Comparison of ENCODE assay signal across 8 cellular contexts in the genomic region with DNA sequence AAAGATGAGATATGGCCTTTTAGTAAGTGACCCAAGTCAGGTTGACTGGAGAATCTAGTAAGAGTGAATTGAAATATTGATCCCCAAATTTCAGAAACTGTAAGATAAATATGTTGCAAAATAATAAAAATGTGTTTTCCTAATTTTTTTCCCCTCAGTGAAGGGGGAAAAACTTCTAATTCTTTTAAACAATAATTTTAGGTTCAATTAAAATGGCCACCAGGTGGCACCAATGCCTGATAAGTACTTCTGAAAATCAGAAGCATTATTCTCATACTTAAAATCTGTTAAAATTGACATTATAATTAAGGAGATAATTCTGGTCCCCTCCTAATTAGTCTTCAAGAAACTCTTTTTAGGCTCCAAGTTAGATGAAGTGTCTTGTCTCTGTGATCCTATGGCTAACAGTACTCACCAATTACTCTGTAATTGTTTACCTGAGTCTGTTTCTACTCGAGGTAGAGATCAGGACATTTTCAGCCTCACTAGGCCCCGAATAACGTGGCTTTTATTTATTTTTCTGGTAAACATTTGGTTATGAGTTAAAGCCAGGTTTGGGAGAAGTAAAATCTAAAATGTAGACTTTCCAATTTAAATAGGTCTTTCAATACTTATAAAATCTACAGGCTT. TPM values are rescaled to one million over a fixed set of nuclear protein-coding genes. Genes with fewer than 3 reads are reported as not detected.
DNase-seq lines count a peak whose midpoint lies in the region; ATAC-seq and TF ChIP-seq lines count a peak whose summit lies in the region.

No MANE protein-coding gene starts in this region.

- no peak overlapping the region for H3K4me2 ChIP-seq in KMS-11

- no peaks in the 10 kb centered on the region for H3K79me2 ChIP-seq in KMS-11 (ENCODE audit: insufficient read depth, low read depth)

- H3K27me3 ChIP-seq in KMS-11 (ENCODE audit: insufficient read depth, low read depth) (no peaks in the 10 kb centered on the region), esophagus squamous epithelium (no peaks in the 10 kb centered on the region)

- 32 to 44% methylated on average over 3 of the region's 3 CpGs for WGBS in esophagus squamous epithelium, 2 donors

- intact Hi-C loops in esophagus squamous epithelium (cut with DNase I): no loop called here

- H3K4me3 ChIP-seq in KMS-11 (IDR thresholded peaks at IDR 0.05; ENCODE audit: insufficient read depth, low read depth, low read length): no peak overlapping the region
- H3K4me3 ChIP-seq in esophagus squamous epithelium: no peak overlapping the region

- no peak overlapping the region for H3K9ac ChIP-seq in KMS-11

- no peak overlapping the region for H2AFZ ChIP-seq in KMS-11 (ENCODE audit: low read depth)

- ATAC-seq in HG03432 (IDR thresholded peaks at IDR 0.05; ENCODE audit: unreplicated experiment) (no peak), GM21367 (IDR thresholded peaks at IDR 0.05; ENCODE audit: unreplicated experiment) (no peak)

- peaks cover 0 to 8% (median 8%) of the 10 kb centered on the region in 3 donors for H3K9me3 ChIP-seq in esophagus squamous epithelium

- H4K20me1 ChIP-seq in KMS-11 (ENCODE audit: insufficient read depth): no peaks in the 10 kb centered on the region

- H3K4me1 ChIP-seq in KMS-11 (ENCODE audit: low read depth, poor library complexity, severe bottlenecking) (no peaks in the 10 kb centered on the region), esophagus squamous epithelium (peaks cover 0 to 51% (median 4%) of the 10 kb centered on the region in 3 donors)

- H3K36me3 ChIP-seq in KMS-11 (ENCODE audit: insufficient read depth): no peaks in the 10 kb centered on the region
- H3K36me3 ChIP-seq in esophagus squamous epithelium: peaks cover 0 to 19% (median 0%) of the 10 kb centered on the region in 3 donors

- H3K27ac ChIP-seq in KMS-11 (no peak overlapping the region), esophagus squamous epithelium (peak overlapping the region in 2 of 4 donors; percentile 42 to 53)

- no peak for TF ChIP-seq POLR2A in esophagus squamous epithelium (IDR thresholded peaks at IDR 0.05)

- TF ChIP-seq CTCF in KMS-11 (conservative IDR thresholded peaks at IDR 0.05; ENCODE audit: low read depth, low read length) (peak; percentile 89), esophagus squamous epithelium (IDR thresholded peaks at IDR 0.05) (peak; percentile 43 to 77 (median 66))

- DNase-seq in NCI-H510A treated with DMSO at 0.1 percent for 48 hours (lab: John Stamatoyannopoulos, UW): peak; percentile 48
- DNase-seq in NCI-H510A (lab: John Stamatoyannopoulos, UW): no peak
- peak; percentile 15 for DNase-seq in T follicular helper cell (ENCODE audit: low read depth)
- DNase-seq in esophagus squamous epithelium (lab: John Stamatoyannopoulos, UW): no peak
- DNase-seq in retina: peak; percentile 30

RNA-seq across cellular contexts. Expression of a gene that starts 52.6 kb away (rescaled TPM):
- 10 to 100 TPM; 24.5 to 56.1 (median 38.3) TPM for total RNA-seq in esophagus squamous epithelium

Comparison
In these comparisons a context has a peak if more than half of its experiments do, and no peak if none do; other contexts are left out.
1. DNase-seq: peak in NCI-H510A treated with DMSO at 0.1 percent for 48 hours (single experiment), T follicular helper cell (single experiment) and retina (single experiment); none in NCI-H510A (single experiment) and esophagus squamous epithelium (single experiment).